17 cellular contexts compared by ENCODE assay signal in the genomic region with DNA sequence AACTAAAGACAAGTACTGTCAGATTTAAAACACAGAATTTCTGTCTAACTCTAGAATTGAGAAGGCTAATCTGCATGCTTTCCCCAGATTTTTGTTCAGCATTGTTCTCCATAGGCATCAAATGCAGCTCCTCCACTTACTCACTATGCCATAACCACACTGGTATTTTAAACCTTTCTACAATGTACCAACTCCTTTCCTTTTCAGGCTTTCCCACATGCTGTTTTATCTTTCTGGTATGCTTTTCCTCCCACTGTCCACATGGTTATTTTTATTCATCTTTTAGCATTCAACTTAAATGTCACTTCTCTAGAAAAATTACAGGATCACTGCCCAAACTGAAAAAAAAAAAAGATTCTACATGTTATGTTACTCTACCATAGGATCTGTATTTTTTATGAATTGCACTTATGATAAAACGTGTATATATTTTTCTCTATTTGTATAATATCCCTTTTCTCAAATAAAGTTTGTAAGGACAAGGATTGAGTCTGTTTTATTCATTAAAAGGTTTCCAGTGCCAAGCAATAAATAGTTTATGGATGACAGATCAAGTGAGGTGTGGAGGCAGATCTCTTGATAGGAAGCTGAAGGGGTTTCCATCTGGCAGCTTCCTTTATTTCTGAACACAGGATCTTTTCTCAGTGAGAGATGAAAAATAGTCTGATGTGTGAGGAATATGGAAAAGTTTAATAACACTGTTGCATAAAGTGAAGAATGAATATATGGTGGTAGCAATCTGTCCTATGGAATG.
DNase-seq lines count a peak whose midpoint lies in the region; ATAC-seq and TF ChIP-seq lines count a peak whose summit lies in the region.
"Had no signal": no experiment of that assay in that cellular context is flagged by ENCODE, and none has a peak within 500 bp of the region (broad histone marks: within the 10 kb centered on the region; RNA-seq: fewer than 3 reads in every experiment).

No MANE protein-coding gene starts in this region.

- H3K23ac ChIP-seq in mesenchymal stem cell (ENCODE audit: low read length in 2 of 2) = no peak overlapping the region

- H3K36me3 ChIP-seq in A673 (ENCODE audit: insufficient read depth, low read length, poor library complexity, severe bottlenecking) = peaks cover 15% of the 10 kb centered on the region
- no peaks in the 10 kb centered on the region for H3K36me3 ChIP-seq in mesenchymal stem cell (ENCODE audit: control insufficient read depth in 1 of 2, insufficient read depth in 2 of 2, low read depth in 1 of 2, low read length in 2 of 2)
- H3K36me3 ChIP-seq in sigmoid colon = no peaks in the 10 kb centered on the region
- H3K36me3 ChIP-seq: colonic mucosa had no signal

- H3K27me3 ChIP-seq in A673 (replicated peaks; ENCODE audit: insufficient read depth, low read depth, low read length, poor library complexity) = no peaks in the 10 kb centered on the region
- no peaks in the 10 kb centered on the region for H3K27me3 ChIP-seq in mesenchymal stem cell (ENCODE audit: control insufficient read depth in 1 of 2, insufficient read depth in 1 of 2, low read length in 2 of 2)
- no peaks in the 10 kb centered on the region for H3K27me3 ChIP-seq in sigmoid colon
- H3K27me3 ChIP-seq: colonic mucosa had no signal

- DNase-seq in A673 (ENCODE audit: low spot score) (peak; percentile 75), HPDE6-E6E7 (ENCODE audit: extremely low spot score) (peak; percentile 7), astrocyte of the hippocampus (ENCODE audit: low read depth, low spot score) (peak; percentile 81), mesenchymal stem cell (peak; percentile 3), sigmoid colon (no peak), activated gamma-delta T cell (lab: John Stamatoyannopoulos, UW) (no peak), iPS-NIHi7 (ENCODE audit: extremely low spot score) (no peak)
- DNase-seq: CD8-positive, alpha-beta memory T cell; colonic mucosa; head of caudate nucleus; NCI-H2227 treated with DMSO at 0.1 percent for 48 hours; nucleus accumbens; T-helper 1 cell had no signal

- no peak for TF ChIP-seq CTCF in A673 (conservative IDR thresholded peaks at IDR 0.05; ENCODE audit: low read depth, low read length)
- TF ChIP-seq CTCF in sigmoid colon (IDR thresholded peaks at IDR 0.05) = no peak

- H4K8ac ChIP-seq in mesenchymal stem cell (ENCODE audit: low read length) = no peak overlapping the region

- H2BK120ac ChIP-seq in mesenchymal stem cell (ENCODE audit: low read depth, low read length) = no peak overlapping the region

- no peak overlapping the region for H3K4me2 ChIP-seq in mesenchymal stem cell (ENCODE audit: low read length, poor library complexity, severe bottlenecking)

- POLR2A ChIA-PET in A673 (lab: Charles Lee; ENCODE audit: low non-redundant PET) = interaction anchor here (0.6 kb wide), 1 partner anchor 343 kb away, joined by 4 read pairs; no protein-coding TSS in a partner anchor

- H3K18ac ChIP-seq in mesenchymal stem cell (ENCODE audit: low read depth in 1 of 2, low read length in 2 of 2) = no peak overlapping the region

- no peak overlapping the region for H3K4ac ChIP-seq in mesenchymal stem cell (ENCODE audit: low read depth in 1 of 2, low read length in 2 of 2)

- intact Hi-C loops in A673 (cut with micrococcal nuclease; ENCODE audit: unreplicated experiment) (loop anchor here (5.0 to 10.0 kb wide), 3 partner anchors 178 to 405 kb away; no protein-coding TSS in a partner anchor), sigmoid colon (cut with DNase I) (no loop called here)

- no peak overlapping the region for H2BK15ac ChIP-seq in mesenchymal stem cell (ENCODE audit: low read depth, poor library complexity, severe bottlenecking)

- no peak overlapping the region for H4K91ac ChIP-seq in mesenchymal stem cell (ENCODE audit: low read length)

- H2BK5ac ChIP-seq in mesenchymal stem cell (ENCODE audit: low read depth, low read length, poor library complexity, severe bottlenecking) = no peak overlapping the region

- no peaks in the 10 kb centered on the region for H3K79me1 ChIP-seq in mesenchymal stem cell (replicated peaks; ENCODE audit: low read length, poor library complexity, severe bottlenecking)

- no peak overlapping the region for H3K14ac ChIP-seq in mesenchymal stem cell (ENCODE audit: low read length in 2 of 2)

- peaks cover 5% of the 10 kb centered on the region for H3K9me3 ChIP-seq in A673 (ENCODE audit: low read depth, low read length, poor library complexity, severe bottlenecking)
- H3K9me3 ChIP-seq in mesenchymal stem cell (ENCODE audit: control insufficient read depth, low read length) = no peaks in the 10 kb centered on the region
- no peaks in the 10 kb centered on the region for H3K9me3 ChIP-seq in sigmoid colon
- H3K9me3 ChIP-seq: colonic mucosa had no signal

- H3K27ac ChIP-seq in A673 (ENCODE audit: low read depth, low read length, poor library complexity, severe bottlenecking) (peak overlapping the region; percentile 96), mesenchymal stem cell (ENCODE audit: low read length, poor library complexity, severe bottlenecking) (peak overlapping the region; percentile 78), sigmoid colon (no peak overlapping the region)
- H3K27ac ChIP-seq: colonic mucosa, epithelial cell of prostate, skin epidermis had no signal

- H3K4me3 ChIP-seq in A673 (ENCODE audit: low read depth, low read length, poor library complexity, severe bottlenecking) = no peak overlapping the region
- no peak overlapping the region for H3K4me3 ChIP-seq in mesenchymal stem cell (ENCODE audit: insufficient read depth in 1 of 2, low read depth in 1 of 2, low read length in 2 of 2)
- no peak overlapping the region for H3K4me3 ChIP-seq in sigmoid colon
- H3K4me3 ChIP-seq: colonic mucosa, skin epidermis had no signal

- WGBS in mesenchymal stem cell = no CpG with 5 or more reads among the region's 1 CpG
- WGBS in sigmoid colon, 2 donors = 42 to 68% methylated on average over 1 of the region's 1 CpG

- H2BK12ac ChIP-seq in mesenchymal stem cell (ENCODE audit: low read length in 2 of 2) = no peak overlapping the region

- no peak overlapping the region for H3K9ac ChIP-seq in mesenchymal stem cell (ENCODE audit: low read length)

- TF ChIP-seq EP300 in sigmoid colon (IDR thresholded peaks at IDR 0.05) = no peak

- no TSS peak for BruUV-seq in A673 (replicated peaks; lab: Mats Ljungman, UMichigan)

- H3K4me1 ChIP-seq in A673 (ENCODE audit: insufficient read depth, low read length, poor library complexity, severe bottlenecking) (peaks cover 53% of the 10 kb centered on the region), mesenchymal stem cell (ENCODE audit: control insufficient read depth, insufficient read depth, low read depth, low read length) (no peaks in the 10 kb centered on the region), sigmoid colon (peaks cover 0 to 11% (median 0%) of the 10 kb centered on the region in 4 donors)
- H3K4me1 ChIP-seq: colonic mucosa had no signal

- ATAC-seq in HG03460 (IDR thresholded peaks at IDR 0.05; ENCODE audit: unreplicated experiment) = no peak
- ATAC-seq: WTC11 had no signal

- no peak for TF ChIP-seq POLR2A in sigmoid colon (IDR thresholded peaks at IDR 0.05)

- H2AK5ac ChIP-seq in mesenchymal stem cell (ENCODE audit: low read length, severe bottlenecking) = no peak overlapping the region

- no peak overlapping the region for H2AFZ ChIP-seq in mesenchymal stem cell (ENCODE audit: low read depth, low read length)

- CTCF ChIA-PET in A673 (lab: Charles Lee) = interaction anchor here (0.7 kb wide), 1 partner anchor 1102 kb away, joined by 4 read pairs; no protein-coding TSS in a partner anchor

Comparison
In these comparisons a context has a peak if more than half of its experiments do, and no peak if none do; other contexts are left out.
1. DNase-seq: peak in A673 (single experiment), HPDE6-E6E7 (single experiment), astrocyte of the hippocampus (single experiment) and mesenchymal stem cell (single experiment); none in sigmoid colon (single experiment), activated gamma-delta T cell (single experiment) and iPS-NIHi7 (single experiment).
2. H3K27ac ChIP-seq: peak in A673 (single experiment) and mesenchymal stem cell (single experiment); none in sigmoid colon (0 of 4).